Comparison of ENCODE assay signal across 30 cellular contexts in genomic region chr11:41984023-41984422, GRCh38.
"Had no signal": no experiment of that assay in that cellular context is flagged by ENCODE, and none has a peak within 500 bp of the region (broad histone marks: within the 10 kb centered on the region; RNA-seq: fewer than 3 reads in every experiment).

No MANE protein-coding gene starts in this region.

- H3K36me3 Mint-ChIP-seq: neural progenitor cell; stimulated activated effector memory CD8-positive, alpha-beta T cell treated with anti-CD3 and anti-CD28 coated beads, Interleukin-12 subunit alpha, Interleukin-12 subunit beta, amount 100 ng/mL, for 72 hours; type B pancreatic cell had no signal

- H3K4me1 Mint-ChIP-seq: naive thymus-derived CD4-positive, alpha-beta T cell; natural killer cell; stimulated activated effector memory CD8-positive, alpha-beta T cell treated with anti-CD3 and anti-CD28 coated beads, Interleukin-12 subunit alpha, Interleukin-12 subunit beta, amount 100 ng/mL, for 72 hours; stimulated activated naive CD8-positive, alpha-beta T cell treated with anti-CD3 and anti-CD28 coated beads, Interleukin-15, amount 100 ng/mL, for 72 hours had no signal

- H3K36me3 ChIP-seq: neural progenitor cell, ovary, right lobe of liver, sigmoid colon, suprapubic skin, tibial artery, transverse colon, upper lobe of right lung, uterus had no signal

- H3K4me3 Mint-ChIP-seq: naive thymus-derived CD4-positive, alpha-beta T cell; natural killer cell; nephron; neural progenitor cell; stimulated activated effector memory CD8-positive, alpha-beta T cell treated with anti-CD3 and anti-CD28 coated beads, Interleukin-12 subunit alpha, Interleukin-12 subunit beta, amount 100 ng/mL, for 72 hours; stimulated activated naive CD8-positive, alpha-beta T cell treated with anti-CD3 and anti-CD28 coated beads, Interleukin-15, amount 100 ng/mL, for 72 hours; type B pancreatic cell had no signal

- H3K27ac Mint-ChIP-seq: naive thymus-derived CD4-positive, alpha-beta T cell; natural killer cell; nephron; neural progenitor cell; progenitor cell of endocrine pancreas; stimulated activated effector memory CD8-positive, alpha-beta T cell treated with anti-CD3 and anti-CD28 coated beads, Interleukin-12 subunit alpha, Interleukin-12 subunit beta, amount 100 ng/mL, for 72 hours; stimulated activated naive CD8-positive, alpha-beta T cell treated with anti-CD3 and anti-CD28 coated beads, Interleukin-15, amount 100 ng/mL, for 72 hours; type B pancreatic cell had no signal

- H3K79me2 ChIP-seq: parathyroid adenoma had no signal

- H3K9me3 ChIP-seq: ovary, psoas muscle, right lobe of liver, sigmoid colon, suprapubic skin, testis, tibial artery, transverse colon, upper lobe of right lung, uterus had no signal

- H3K27me3 Mint-ChIP-seq: naive thymus-derived CD4-positive, alpha-beta T cell; progenitor cell of endocrine pancreas; stimulated activated naive CD8-positive, alpha-beta T cell treated with anti-CD3 and anti-CD28 coated beads, Interleukin-15, amount 100 ng/mL, for 72 hours; type B pancreatic cell had no signal

- H3K4me1 ChIP-seq: neural progenitor cell, parathyroid adenoma, psoas muscle, right lobe of liver, sigmoid colon, suprapubic skin, testis, tibial artery, transverse colon, upper lobe of right lung, uterus had no signal

- H3K27ac ChIP-seq: neural progenitor cell, ovary, parathyroid adenoma, psoas muscle, right lobe of liver, sigmoid colon, suprapubic skin, testis, tibial artery, transverse colon, upper lobe of right lung, uterus had no signal

- FAIRE-seq: small intestine had no signal

- H3K9ac ChIP-seq: neural progenitor cell, parathyroid adenoma had no signal

- H3K9me3 Mint-ChIP-seq: nephron, neural progenitor cell had no signal

- H3K27me3 ChIP-seq: neural progenitor cell, ovary, right lobe of liver, sigmoid colon, suprapubic skin, testis, tibial artery, transverse colon, upper lobe of right lung, uterus had no signal

- ATAC-seq: naive thymus-derived CD4-positive, alpha-beta T cell; natural killer cell; psoas muscle; right cardiac atrium; stimulated activated effector memory CD8-positive, alpha-beta T cell treated with anti-CD3 and anti-CD28 coated beads, Interleukin-12 subunit alpha, Interleukin-12 subunit beta, amount 100 ng/mL, for 72 hours; stimulated activated naive CD8-positive, alpha-beta T cell treated with anti-CD3 and anti-CD28 coated beads, Interleukin-15, amount 100 ng/mL, for 72 hours; stimulated activated naive CD8-positive, alpha-beta T cell treated with anti-CD3 and anti-CD28 coated beads, Interleukin-15, Interleukin-2, amounts not matched to agents 100 U/mL and 50 U/mL, for 24 hours; upper lobe of right lung had no signal

- H2AFZ ChIP-seq: neural progenitor cell, parathyroid adenoma had no signal

- DNase-seq: naive thymus-derived CD4-positive, alpha-beta T cell; natural killer cell; occipital lobe; ovary; posterior cingulate gyrus; psoas muscle; right cardiac atrium; right lobe of liver; sigmoid colon; small intestine; stimulated activated CD4-positive, alpha-beta T cell treated with anti-CD3 and anti-CD28 coated beads, Interleukin-15, amount 100 ng/mL, for 24 hours; stimulated activated CD4-positive, alpha-beta T cell treated with anti-CD3 and anti-CD28 coated beads, Interleukin-2, amount 100 ng/mL, for 24 hours; stimulated activated CD4-positive, alpha-beta T cell treated with anti-CD3 and anti-CD28 coated beads, Interleukin-2, amount 100 ng/mL, for 48 hours; stimulated activated CD4-positive, alpha-beta T cell treated with anti-CD3 and anti-CD28 coated beads, Interleukin-4, amount 100 ng/mL, for 24 hours; stimulated activated naive CD4-positive, alpha-beta T cell; stimulated activated naive CD8-positive, alpha-beta T cell treated with anti-CD3 and anti-CD28 coated beads, Interleukin-15, amount 100 ng/mL, for 72 hours; stimulated activated naive CD8-positive, alpha-beta T cell treated with anti-CD3 and anti-CD28 coated beads, Interleukin-15, Interleukin-2, amounts not matched to agents 100 U/mL and 50 U/mL, for 24 hours; substantia nigra; testis; tibial artery; transverse colon; upper lobe of right lung; uterus had no signal

- H3K4me3 ChIP-seq: neural progenitor cell, ovary, psoas muscle, right lobe of liver, sigmoid colon, suprapubic skin, testis, tibial artery, transverse colon, upper lobe of right lung, uterus had no signal

- H3K4me2 ChIP-seq: neural progenitor cell had no signal
